In genomic region chr12:123232807-123233504, GRCh38 we compare ENCODE assay signal across 1 cellular context.
TF ChIP-seq lines count a peak whose summit lies in the region.

Gene MPHOSPH9 (minus strand): TSS chr12:123233141. CDS start chr12:123230364, 2,777 bp downstream.
Gene MTRFR (plus strand): TSS chr12:123233436. CDS start chr12:123253675, 20,239 bp downstream.

TF ChIP-seq in K562, 482 proteins besides CTCF, POLR2A, EP300 and RAD21 (continued from another document and continues in another):
- TF ChIP-seq, protein P1, sequence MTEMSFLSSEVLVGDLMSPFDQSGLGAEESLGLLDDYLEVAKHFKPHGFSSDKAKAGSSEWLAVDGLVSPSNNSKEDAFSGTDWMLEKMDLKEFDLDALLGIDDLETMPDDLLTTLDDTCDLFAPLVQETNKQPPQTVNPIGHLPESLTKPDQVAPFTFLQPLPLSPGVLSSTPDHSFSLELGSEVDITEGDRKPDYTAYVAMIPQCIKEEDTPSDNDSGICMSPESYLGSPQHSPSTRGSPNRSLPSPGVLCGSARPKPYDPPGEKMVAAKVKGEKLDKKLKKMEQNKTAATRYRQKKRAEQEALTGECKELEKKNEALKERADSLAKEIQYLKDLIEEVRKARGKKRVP (CRISPR knock-in tag; IDR thresholded peaks at IDR 0.05) = peak; percentile 67; the same call in 1 of the 2 replicates
- TF ChIP-seq FOXA1 (IDR thresholded peaks at IDR 0.05; ENCODE audit: borderline replicate concordance) = no peak
- no peak; the same call in 1 of the 2 replicates for TF ChIP-seq DPF2 (IDR thresholded peaks at IDR 0.05)
- peak; percentile 8; the same call in 1 of the 2 replicates for TF ChIP-seq SMAD4 (CRISPR knock-in tag; conservative IDR thresholded peaks at IDR 0.05)
- TF ChIP-seq CBX8 (IDR thresholded peaks at IDR 0.05; ENCODE audit: borderline replicate concordance, extremely low read depth, low read depth, low read length, poor library complexity, severe bottlenecking) = no peak
- no peak for TF ChIP-seq MAFG (tag; conservative IDR thresholded peaks at IDR 0.05)
- no peak for TF ChIP-seq ETS2 (tag; IDR thresholded peaks at IDR 0.05; ENCODE audit: borderline replicate concordance, poor library complexity, severe bottlenecking)
- TF ChIP-seq GABPA (tag; conservative IDR thresholded peaks at IDR 0.05; ENCODE audit: low read depth) = no peak; the same call in 1 of the 2 replicates
- peak; percentile 86; the same call in 1 of the 2 replicates for TF ChIP-seq PHB (CRISPR knock-in tag; IDR thresholded peaks at IDR 0.05)
- TF ChIP-seq XRCC4 (IDR thresholded peaks at IDR 0.05; ENCODE audit: extremely low read depth, insufficient read depth, insufficient read length) = no peak
- TF ChIP-seq ZNF586 (CRISPR knock-in tag; conservative IDR thresholded peaks at IDR 0.05) = no peak
- TF ChIP-seq KLF16 (IDR thresholded peaks at IDR 0.05) = no peak
- TF ChIP-seq ZNF707 (CRISPR knock-in tag; conservative IDR thresholded peaks at IDR 0.05) = no peak
- peak; percentile 69 for TF ChIP-seq CC2D1A (IDR thresholded peaks at IDR 0.05)
- no peak for TF ChIP-seq SRSF1 (IDR thresholded peaks at IDR 0.05; ENCODE audit: low read depth, low read length)
- TF ChIP-seq TEAD1 (CRISPR knock-in tag; IDR thresholded peaks at IDR 0.05) = 0 out of 4 replicates have a peak, but pooled peaks of 1 of the 2 experiments have one; percentile 50
- TF ChIP-seq ZNF175 (CRISPR knock-in tag; IDR thresholded peaks at IDR 0.05; ENCODE audit: low read depth) = no peak
- TF ChIP-seq, protein P2, sequence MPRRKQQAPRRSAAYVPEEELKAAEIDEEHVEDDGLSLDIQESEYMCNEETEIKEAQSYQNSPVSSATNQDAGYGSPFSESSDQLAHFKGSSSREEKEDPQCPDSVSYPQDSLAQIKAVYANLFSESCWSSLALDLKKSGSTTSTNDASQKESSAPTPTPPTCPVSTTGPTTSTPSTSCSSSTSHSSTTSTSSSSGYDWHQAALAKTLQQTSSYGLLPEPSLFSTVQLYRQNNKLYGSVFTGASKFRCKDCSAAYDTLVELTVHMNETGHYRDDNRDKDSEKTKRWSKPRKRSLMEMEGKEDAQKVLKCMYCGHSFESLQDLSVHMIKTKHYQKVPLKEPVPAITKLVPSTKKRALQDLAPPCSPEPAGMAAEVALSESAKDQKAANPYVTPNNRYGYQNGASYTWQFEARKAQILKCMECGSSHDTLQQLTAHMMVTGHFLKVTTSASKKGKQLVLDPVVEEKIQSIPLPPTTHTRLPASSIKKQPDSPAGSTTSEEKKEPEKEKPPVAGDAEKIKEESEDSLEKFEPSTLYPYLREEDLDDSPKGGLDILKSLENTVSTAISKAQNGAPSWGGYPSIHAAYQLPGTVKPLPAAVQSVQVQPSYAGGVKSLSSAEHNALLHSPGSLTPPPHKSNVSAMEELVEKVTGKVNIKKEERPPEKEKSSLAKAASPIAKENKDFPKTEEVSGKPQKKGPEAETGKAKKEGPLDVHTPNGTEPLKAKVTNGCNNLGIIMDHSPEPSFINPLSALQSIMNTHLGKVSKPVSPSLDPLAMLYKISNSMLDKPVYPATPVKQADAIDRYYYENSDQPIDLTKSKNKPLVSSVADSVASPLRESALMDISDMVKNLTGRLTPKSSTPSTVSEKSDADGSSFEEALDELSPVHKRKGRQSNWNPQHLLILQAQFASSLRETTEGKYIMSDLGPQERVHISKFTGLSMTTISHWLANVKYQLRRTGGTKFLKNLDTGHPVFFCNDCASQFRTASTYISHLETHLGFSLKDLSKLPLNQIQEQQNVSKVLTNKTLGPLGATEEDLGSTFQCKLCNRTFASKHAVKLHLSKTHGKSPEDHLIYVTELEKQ (CRISPR knock-in tag; IDR thresholded peaks at IDR 0.05) = no peak
- TF ChIP-seq FOXJ2 (tag; IDR thresholded peaks at IDR 0.05) = no peak
- TF ChIP-seq ZNF778 (CRISPR knock-in tag; IDR thresholded peaks at IDR 0.05) = no peak
- TF ChIP-seq THRA (IDR thresholded peaks at IDR 0.05) = no peak
- TF ChIP-seq, protein P3, sequence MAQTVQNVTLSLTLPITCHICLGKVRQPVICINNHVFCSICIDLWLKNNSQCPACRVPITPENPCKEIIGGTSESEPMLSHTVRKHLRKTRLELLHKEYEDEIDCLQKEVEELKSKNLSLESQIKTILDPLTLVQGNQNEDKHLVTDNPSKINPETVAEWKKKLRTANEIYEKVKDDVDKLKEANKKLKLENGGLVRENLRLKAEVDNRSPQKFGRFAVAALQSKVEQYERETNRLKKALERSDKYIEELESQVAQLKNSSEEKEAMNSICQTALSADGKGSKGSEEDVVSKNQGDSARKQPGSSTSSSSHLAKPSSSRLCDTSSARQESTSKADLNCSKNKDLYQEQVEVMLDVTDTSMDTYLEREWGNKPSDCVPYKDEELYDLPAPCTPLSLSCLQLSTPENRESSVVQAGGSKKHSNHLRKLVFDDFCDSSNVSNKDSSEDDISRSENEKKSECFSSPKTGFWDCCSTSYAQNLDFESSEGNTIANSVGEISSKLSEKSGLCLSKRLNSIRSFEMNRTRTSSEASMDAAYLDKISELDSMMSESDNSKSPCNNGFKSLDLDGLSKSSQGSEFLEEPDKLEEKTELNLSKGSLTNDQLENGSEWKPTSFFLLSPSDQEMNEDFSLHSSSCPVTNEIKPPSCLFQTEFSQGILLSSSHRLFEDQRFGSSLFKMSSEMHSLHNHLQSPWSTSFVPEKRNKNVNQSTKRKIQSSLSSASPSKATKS (CRISPR knock-in tag; IDR thresholded peaks at IDR 0.05) = peak; percentile 23; the same call in 1 of the 2 replicates
- TF ChIP-seq BRD4 (IDR thresholded peaks at IDR 0.05) = no peak
- peak; percentile 92 for TF ChIP-seq SAP30 (IDR thresholded peaks at IDR 0.05; ENCODE audit: borderline replicate concordance, insufficient read depth, low read depth, low read length, poor library complexity, severe bottlenecking)
- peak; percentile 87 for TF ChIP-seq E2F8 (IDR thresholded peaks at IDR 0.05; ENCODE audit: low read depth, partially characterized antibody)
- peak; percentile 100 for TF ChIP-seq SUPT5H (IDR thresholded peaks at IDR 0.05)
- peak; percentile 72 for TF ChIP-seq NFYB (IDR thresholded peaks at IDR 0.05; ENCODE audit: extremely low read depth, insufficient read length)
- TF ChIP-seq ESRRB (CRISPR knock-in tag; IDR thresholded peaks at IDR 0.05; ENCODE audit: borderline replicate concordance) = no peak
- no peak for TF ChIP-seq ZBTB8A (IDR thresholded peaks at IDR 0.05; ENCODE audit: partially characterized antibody)
- TF ChIP-seq NFXL1 (CRISPR knock-in tag; IDR thresholded peaks at IDR 0.05) = no peak
- TF ChIP-seq, protein P4, sequence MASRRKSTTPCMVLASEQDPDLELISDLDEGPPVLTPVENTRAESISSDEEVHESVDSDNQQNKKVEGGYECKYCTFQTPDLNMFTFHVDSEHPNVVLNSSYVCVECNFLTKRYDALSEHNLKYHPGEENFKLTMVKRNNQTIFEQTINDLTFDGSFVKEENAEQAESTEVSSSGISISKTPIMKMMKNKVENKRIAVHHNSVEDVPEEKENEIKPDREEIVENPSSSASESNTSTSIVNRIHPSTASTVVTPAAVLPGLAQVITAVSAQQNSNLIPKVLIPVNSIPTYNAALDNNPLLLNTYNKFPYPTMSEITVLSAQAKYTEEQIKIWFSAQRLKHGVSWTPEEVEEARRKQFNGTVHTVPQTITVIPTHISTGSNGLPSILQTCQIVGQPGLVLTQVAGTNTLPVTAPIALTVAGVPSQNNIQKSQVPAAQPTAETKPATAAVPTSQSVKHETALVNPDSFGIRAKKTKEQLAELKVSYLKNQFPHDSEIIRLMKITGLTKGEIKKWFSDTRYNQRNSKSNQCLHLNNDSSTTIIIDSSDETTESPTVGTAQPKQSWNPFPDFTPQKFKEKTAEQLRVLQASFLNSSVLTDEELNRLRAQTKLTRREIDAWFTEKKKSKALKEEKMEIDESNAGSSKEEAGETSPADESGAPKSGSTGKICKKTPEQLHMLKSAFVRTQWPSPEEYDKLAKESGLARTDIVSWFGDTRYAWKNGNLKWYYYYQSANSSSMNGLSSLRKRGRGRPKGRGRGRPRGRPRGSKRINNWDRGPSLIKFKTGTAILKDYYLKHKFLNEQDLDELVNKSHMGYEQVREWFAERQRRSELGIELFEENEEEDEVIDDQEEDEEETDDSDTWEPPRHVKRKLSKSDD (conservative IDR thresholded peaks at IDR 0.05; ENCODE audit: low read length) = no peak
- peak in 1 of 3 experiments; percentile 63 for TF ChIP-seq YY1 (IDR thresholded peaks at IDR 0.05; ENCODE audit: borderline replicate concordance in 1 of 3, control insufficient read depth in 1 of 3, extremely low read depth in 1 of 3, insufficient read depth in 3 of 3, insufficient read length in 1 of 3, insufficient replicate concordance in 2 of 3, low read depth in 1 of 3, low read length in 2 of 3)
- no peak for TF ChIP-seq TCFL5 (CRISPR knock-in tag; conservative IDR thresholded peaks at IDR 0.05)
- TF ChIP-seq MCM2 (IDR thresholded peaks at IDR 0.05; ENCODE audit: low read depth) = no peak
- TF ChIP-seq ZNF282 (CRISPR knock-in tag; IDR thresholded peaks at IDR 0.05) = no peak
- no peak for TF ChIP-seq SRSF9 (IDR thresholded peaks at IDR 0.05; ENCODE audit: borderline replicate concordance, low read depth, low read length)
- TF ChIP-seq BRF1 (IDR thresholded peaks at IDR 0.05; ENCODE audit: borderline replicate concordance, extremely low read depth, insufficient read length) = no peak
- TF ChIP-seq TOE1 (IDR thresholded peaks at IDR 0.05; ENCODE audit: borderline replicate concordance) = peak; percentile 87; the same call in 1 of the 2 replicates
- peak; percentile 80; the same call in 1 of the 2 replicates for TF ChIP-seq TOE1 (CRISPR knock-in tag; IDR thresholded peaks at IDR 0.05; ENCODE audit: borderline replicate concordance, low read depth)
- TF ChIP-seq FOXJ3 (CRISPR knock-in tag; IDR thresholded peaks at IDR 0.05) = no peak
- no peak for TF ChIP-seq PATZ1 (CRISPR knock-in tag; IDR thresholded peaks at IDR 0.05; ENCODE audit: borderline replicate concordance)
- peak; percentile 98 for TF ChIP-seq E2F1 (CRISPR knock-in tag; IDR thresholded peaks at IDR 0.05)
- TF ChIP-seq ILF3 (IDR thresholded peaks at IDR 0.05; ENCODE audit: borderline replicate concordance) = peak; percentile 92; the same call in 1 of the 2 replicates
- no peak; a peak in 1 of 4 replicates for TF ChIP-seq ETV6 (IDR thresholded peaks at IDR 0.05; ENCODE audit: borderline replicate concordance in 1 of 2, low read depth in 2 of 2, low read length in 1 of 2)
- TF ChIP-seq ETV6 (CRISPR knock-in tag; IDR thresholded peaks at IDR 0.05; ENCODE audit: borderline replicate concordance) = no peak
- TF ChIP-seq GATAD2B (IDR thresholded peaks at IDR 0.05; ENCODE audit: borderline replicate concordance) = peak; percentile 21; the same call in 1 of the 2 replicates
- TF ChIP-seq FUS (optimal IDR thresholded peaks at IDR 0.05; ENCODE audit: low read depth, low read length) = no peak
- TF ChIP-seq PHB2 (IDR thresholded peaks at IDR 0.05; ENCODE audit: low read depth) = peak; percentile 17; the same call in 1 of the 2 replicates
